ENCODE assay signal across 8 cellular contexts in genomic region chr3:49093853-49094767, GRCh38. TPM values are rescaled to one million over a fixed set of nuclear protein-coding genes. Genes with fewer than 3 reads are reported as not detected.
DNase-seq lines count a peak whose midpoint lies in the region; ATAC-seq, FAIRE-seq and TF ChIP-seq lines count a peak whose summit lies in the region.

Gene QRICH1, minus strand, starts transcription at chr3:49094071. Its CDS starts 17,054 bp downstream, at chr3:49077017.

- POLR2A ChIA-PET in activated naive CD8-positive, alpha-beta T cell treated with anti-CD3 and anti-CD28 coated beads, Interleukin-2, amount 10 ng/mL, durations not matched to agents 7 days and 5 days (lab: Charles Lee): interaction anchor here (0.6 to 4.5 kb wide), 35 partner anchors 8 to 579 kb away, joined by 3 to 101 read pairs (median 4); partner anchors contain the start of genes ARIH2, DAG1, DALRD3 and IMPDH2

- H3K27ac Mint-ChIP-seq in activated naive CD8-positive, alpha-beta T cell treated with anti-CD3 and anti-CD28 coated beads, Interleukin-2, amount 10 ng/mL, durations not matched to agents 7 days and 5 days: peak within 1 kb of the TSS; percentile 97

- H4K20me1 ChIP-seq in SU-DHL-6 (ENCODE audit: low read depth, low read length): peaks cover 9% of the 10 kb centered on the region; the same call in 1 of the 2 replicates

- H3K79me2 ChIP-seq in SU-DHL-6 (ENCODE audit: insufficient read depth, low read length): peaks cover 42% of the 10 kb centered on the region

- peak within 1 kb of the TSS; percentile 64 for H3K4me3 ChIP-seq in SU-DHL-6 (ENCODE audit: insufficient read depth, low read length, poor library complexity, severe bottlenecking)
- H3K4me3 ChIP-seq in pancreas: peak within 1 kb of the TSS; percentile 83 to 99 (median 86)
- peak within 1 kb of the TSS; percentile 77 to 98 for H3K4me3 ChIP-seq in tibial artery

- WGBS in pancreas, 2 donors: 0 to 1% methylated on average over 61 to 65 of the region's 65 CpGs

- H3K9me3 ChIP-seq in SU-DHL-6 (ENCODE audit: insufficient read depth, low read length) (no peaks in the 10 kb centered on the region), pancreas (no peaks in the 10 kb centered on the region), tibial artery (no peaks in the 10 kb centered on the region)

- H3K4me3 Mint-ChIP-seq in activated naive CD8-positive, alpha-beta T cell treated with anti-CD3 and anti-CD28 coated beads, Interleukin-2, amount 10 ng/mL, durations not matched to agents 7 days and 5 days: peak within 1 kb of the TSS; percentile 96

- H3K4me1 ChIP-seq in pancreas (peaks cover 12 to 29% (median 13%) of the 10 kb centered on the region in 3 donors), tibial artery (peaks cover 5 to 46% (median 40%) of the 10 kb centered on the region in 4 donors)

- H3K4me1 Mint-ChIP-seq in activated naive CD8-positive, alpha-beta T cell treated with anti-CD3 and anti-CD28 coated beads, Interleukin-2, amount 10 ng/mL, durations not matched to agents 7 days and 5 days: peaks cover 19% of the 10 kb centered on the region

- peak; percentile 78 for ATAC-seq in HG02759 (IDR thresholded peaks at IDR 0.05; ENCODE audit: unreplicated experiment)
- peak; percentile 82 for ATAC-seq in activated naive CD8-positive, alpha-beta T cell treated with anti-CD3 and anti-CD28 coated beads, Interleukin-2, amount 10 ng/mL, durations not matched to agents 7 days and 5 days (ENCODE audit: low read depth)
- peak; percentile 90 to 95 (median 91) for ATAC-seq in pancreas

- H3K36me3 ChIP-seq in SU-DHL-6 (ENCODE audit: low read length) (peaks cover 13% of the 10 kb centered on the region; the same call in 1 of the 2 replicates), pancreas (peaks cover 0 to 16% (median 0%) of the 10 kb centered on the region in 3 donors), tibial artery (peaks cover 16 to 41% (median 19%) of the 10 kb centered on the region in 3 donors)

- peaks cover 7% of the 10 kb centered on the region for H3K36me3 Mint-ChIP-seq in activated naive CD8-positive, alpha-beta T cell treated with anti-CD3 and anti-CD28 coated beads, Interleukin-2, amount 10 ng/mL, durations not matched to agents 7 days and 5 days

- intact Hi-C loops in head of caudate nucleus (cut with DNase I) (loop anchor here (10.0 kb wide), 1 partner anchor 69 kb away; the partner anchor contains the start of genes IMPDH2 and NDUFAF3), pancreas (cut with DNase I) (loop anchor here in 1 of 3 donors (10.0 kb wide), 1 partner anchor 69 kb away; the partner anchor contains the start of genes IMPDH2 and NDUFAF3), tibial artery (cut with DNase I; ENCODE audit: low total_unique reads) (no loop called here)

- no peak for FAIRE-seq in pancreas (lab: Jason Lieb, UNC)

- no peaks in the 10 kb centered on the region for H3K9me2 ChIP-seq in SU-DHL-6 (replicated peaks; ENCODE audit: insufficient read depth, low read length)

- H3K27ac ChIP-seq in SU-DHL-6 (ENCODE audit: low read depth, low read length) (peak within 1 kb of the TSS; percentile 86), pancreas (peak within 1 kb of the TSS; percentile 81 to 94 (median 89)), tibial artery (peak within 1 kb of the TSS; percentile 91 to 96)

- H3K27me3 ChIP-seq in SU-DHL-6 (ENCODE audit: low read length): no peaks in the 10 kb centered on the region
- no peaks in the 10 kb centered on the region for H3K27me3 ChIP-seq in pancreas
- H3K27me3 ChIP-seq in tibial artery: no peaks in the 10 kb centered on the region

- peak within 1 kb of the TSS; percentile 92 for H3K4me2 ChIP-seq in SU-DHL-6 (ENCODE audit: low read depth, low read length, poor library complexity, severe bottlenecking)

- no peaks in the 10 kb centered on the region for H3K9me3 Mint-ChIP-seq in activated naive CD8-positive, alpha-beta T cell treated with anti-CD3 and anti-CD28 coated beads, Interleukin-2, amount 10 ng/mL, durations not matched to agents 7 days and 5 days

- H3K27me3 Mint-ChIP-seq in activated naive CD8-positive, alpha-beta T cell treated with anti-CD3 and anti-CD28 coated beads, Interleukin-2, amount 10 ng/mL, durations not matched to agents 7 days and 5 days: no peaks in the 10 kb centered on the region

- peaks cover 14% of the 10 kb centered on the region for H3F3A ChIP-seq in SU-DHL-6 (ENCODE audit: insufficient read depth)

- DNase-seq in NCI-H128 (lab: John Stamatoyannopoulos, UW; ENCODE audit: unreplicated experiment): peak; percentile 93
- DNase-seq in activated naive CD8-positive, alpha-beta T cell treated with anti-CD3 and anti-CD28 coated beads, Interleukin-2, amount 10 ng/mL, durations not matched to agents 7 days and 5 days: peak; percentile 96
- peak; percentile 90 to 98 (median 96) for DNase-seq in head of caudate nucleus
- peak; percentile 95 to 99 (median 97) for DNase-seq in pancreas
- DNase-seq in tibial artery: peak; percentile 97 to 99

- TF ChIP-seq CTCF in GM12873 (IDR thresholded peaks at IDR 0.05; ENCODE audit: insufficient read depth, low read depth, low read length, missing control alignments) (peak; percentile 78), SU-DHL-6 (IDR thresholded peaks at IDR 0.05; ENCODE audit: insufficient read depth, low read length, poor library complexity, severe bottlenecking) (no peak), pancreas (IDR thresholded peaks at IDR 0.05) (peak in 2 of 4 donors; percentile 7 to 35), tibial artery (IDR thresholded peaks at IDR 0.05) (peak; percentile 47 to 58)

- H3K9ac ChIP-seq in SU-DHL-6 (ENCODE audit: low read length): peak within 1 kb of the TSS; percentile 78

- H2AFZ ChIP-seq in SU-DHL-6 (ENCODE audit: low read depth, low read length, severe bottlenecking): peak within 1 kb of the TSS; percentile 70

RNA-seq across cellular contexts. Expression of gene QRICH1, which starts in this region (rescaled TPM):
- 100 to 1,000 TPM; 141 to 153 TPM for total RNA-seq in activated naive CD8-positive, alpha-beta T cell treated with anti-CD3 and anti-CD28 coated beads, Interleukin-2, amount 10 ng/mL, durations not matched to agents 7 days and 5 days
- total RNA-seq in pancreas: 10 to 100 TPM; 20.9 to 48.1 (median 28.2) TPM
- polyA plus RNA-seq in pancreas: 10 to 100 TPM; 27.8 to 46.3 TPM

Comparison
In these comparisons a context has a peak if more than half of its experiments do, and no peak if none do; other contexts are left out.
1. Peak in every context shown above with its lines: DNase-seq, ATAC-seq, H3K4me3 ChIP-seq and H3K27ac ChIP-seq.